Comparison of ENCODE assay signal across 24 cellular contexts in genomic region chr15:42721016-42721415, GRCh38. TPM values are rescaled to one million over a fixed set of nuclear protein-coding genes. Genes with fewer than 3 reads are reported as not detected.
DNase-seq lines count a peak whose midpoint lies in the region; ATAC-seq, FAIRE-seq and TF ChIP-seq lines count a peak whose summit lies in the region.
"Had no signal": no experiment of that assay in that cellular context is flagged by ENCODE, and none has a peak within 500 bp of the region (broad histone marks: within the 10 kb centered on the region; RNA-seq: fewer than 3 reads in every experiment).

No MANE protein-coding gene starts in this region.

- POLR2A ChIA-PET in SK-N-SH (lab: Yijun Ruan, JAX) = no interaction called here

- peaks cover 0 to 6% of the 10 kb centered on the region in 2 experiments; a peak in 1 of 4 replicates for H3K4me1 ChIP-seq in SK-N-SH (ENCODE audit: control insufficient read depth in 1 of 2, insufficient read depth in 2 of 2, low read depth in 1 of 2, low read length in 1 of 2)
- peaks cover 0 to 25% (median 0%) of the 10 kb centered on the region in 3 donors for H3K4me1 ChIP-seq in gastroesophageal sphincter

- ATAC-seq in SK-N-SH treated with all-trans-retinoic acid at 6 μM for 48 hours (no peak), gastroesophageal sphincter (no peak), GM18520 (IDR thresholded peaks at IDR 0.05; ENCODE audit: unreplicated experiment) (no peak), GM21360 (IDR thresholded peaks at IDR 0.05; ENCODE audit: unreplicated experiment) (no peak)
- ATAC-seq: CD8-positive, alpha-beta T cell; GM12878 had no signal

- no peaks in the 10 kb centered on the region for H3K9me3 ChIP-seq in SK-N-SH
- H3K9me3 ChIP-seq in gastroesophageal sphincter = no peaks in the 10 kb centered on the region
- H3K9me3 ChIP-seq: BLaER1, MG63 had no signal

- H3K4me3 ChIP-seq in SK-N-SH (ENCODE audit: low read depth in 2 of 2, low read length in 1 of 2) = no peak overlapping the region
- no peak overlapping the region for H3K4me3 ChIP-seq in bronchial epithelial cell (ENCODE audit: low read depth, low read length)
- no peak overlapping the region for H3K4me3 ChIP-seq in gastroesophageal sphincter
- H3K4me3 ChIP-seq: BLaER1, GM12878, MG63 had no signal

- no peak overlapping the region for H2AFZ ChIP-seq in SK-N-SH (ENCODE audit: low read depth)

- no peak for TF ChIP-seq EP300 in SK-N-SH (IDR thresholded peaks at IDR 0.05; ENCODE audit: borderline replicate concordance in 1 of 2, low read depth in 1 of 2, low read length in 1 of 2)
- no peak for TF ChIP-seq EP300 in gastroesophageal sphincter (IDR thresholded peaks at IDR 0.05)

- WGBS in SK-N-SH (ENCODE audit: low lambda C conversion rate) = 79% methylated on average over 5 of the region's 6 CpGs
- WGBS in gastroesophageal sphincter (ENCODE audit: low coverage in 1 of 2), 2 donors = 34 to 39% methylated on average over 2 of the region's 6 CpGs

- TF ChIP-seq CTCF in SK-N-SH (IDR thresholded peaks at IDR 0.05) = no peak
- TF ChIP-seq CTCF in bronchial epithelial cell (IDR thresholded peaks at IDR 0.05; ENCODE audit: insufficient read depth, low read length, severe bottlenecking) = no peak
- TF ChIP-seq CTCF in gastroesophageal sphincter (IDR thresholded peaks at IDR 0.05) = no peak

- H4K20me1 ChIP-seq in SK-N-SH (ENCODE audit: insufficient read depth) = no peaks in the 10 kb centered on the region

- peaks cover 18% of the 10 kb centered on the region for H3F3A ChIP-seq in SK-N-SH (replicated peaks; ENCODE audit: insufficient read depth)

- no peak for TF ChIP-seq POLR2A in gastroesophageal sphincter (IDR thresholded peaks at IDR 0.05)

- H3K27me3 ChIP-seq in SK-N-SH (ENCODE audit: insufficient read depth) (no peaks in the 10 kb centered on the region), bronchial epithelial cell (ENCODE audit: control insufficient read depth, insufficient read depth, low read length) (no peaks in the 10 kb centered on the region), gastroesophageal sphincter (no peaks in the 10 kb centered on the region)
- H3K27me3 ChIP-seq: BLaER1, MG63 had no signal

- H3K27ac ChIP-seq in SK-N-SH (ENCODE audit: low read depth in 2 of 2, low read length in 1 of 2) = no peak overlapping the region
- peak overlapping the region in 3 of 4 donors; percentile 20 to 36 (median 23) for H3K27ac ChIP-seq in gastroesophageal sphincter
- H3K27ac ChIP-seq: 22Rv1, BLaER1 had no signal

- H3K79me2 ChIP-seq in SK-N-SH (ENCODE audit: insufficient read depth) = peaks cover 2% of the 10 kb centered on the region; the same call in 1 of the 2 replicates

- TF ChIP-seq RAD21 in SK-N-SH (IDR thresholded peaks at IDR 0.05; ENCODE audit: low read length) = no peak

- DNase-seq in SK-N-SH (peak; percentile 6), bronchial epithelial cell (ENCODE audit: low read depth) (peak; percentile 97), renal cortical epithelial cell (ENCODE audit: low read depth) (peak; percentile 54)
- DNase-seq in stimulated activated CD4-positive, alpha-beta T cell treated with anti-CD3 and anti-CD28 coated beads, Interleukin-15, amount 100 ng/mL, for 24 hours = no peak
- DNase-seq: ACHN; CD8-positive, alpha-beta T cell; DND-41; GOT3; HCEC 1CT; Karpas-422; MG63; NCI-H1417 treated with DMSO at 0.1 percent for 48 hours; NCI-H187; NCI-H446 treated with DMSO at 0.1 percent for 48 hours; NCI-H526 treated with DMSO at 0.1 percent for 48 hours; OCI-M1; SHP77 treated with DMSO at 0.1 percent for 48 hours had no signal

- FAIRE-seq in bronchial epithelial cell (lab: Jason Lieb, UNC) = no peak
- FAIRE-seq: GM12878 had no signal

- CTCF ChIA-PET in SK-N-SH (lab: Yijun Ruan, JAX) = interaction anchor here (0.7 to 1.7 kb wide), 2 partner anchors 206 to 212 kb away, joined by 3 to 4 read pairs; no protein-coding TSS in a partner anchor

- H3K4me2 ChIP-seq in SK-N-SH = no peak overlapping the region
- H3K4me2 ChIP-seq: BLaER1 had no signal

- peaks cover 24 to 42% of the 10 kb centered on the region in 2 experiments for H3K36me3 ChIP-seq in SK-N-SH (replicated peaks in 1 of 2; ENCODE audit: control insufficient read depth in 1 of 2, insufficient read depth in 2 of 2, low read length in 1 of 2)
- H3K36me3 ChIP-seq in bronchial epithelial cell (ENCODE audit: control insufficient read depth, insufficient read depth, low read length) = peaks cover 4% of the 10 kb centered on the region
- peaks cover 0 to 97% of the 10 kb centered on the region in 2 donors for H3K36me3 ChIP-seq in gastroesophageal sphincter

- H3K9me2 ChIP-seq in SK-N-SH = no peaks in the 10 kb centered on the region

- H3K9ac ChIP-seq in SK-N-SH = no peak overlapping the region
- H3K9ac ChIP-seq: BLaER1 had no signal

TF ChIP-seq in SK-N-SH, 30 proteins besides CTCF, POLR2A, EP300 and RAD21 (continues in another document):
- TF ChIP-seq FOXM1 (IDR thresholded peaks at IDR 0.05; ENCODE audit: low read depth) = no peak
- TF ChIP-seq EZH2phosphoT487 (IDR thresholded peaks at IDR 0.05; ENCODE audit: borderline replicate concordance, low read depth) = no peak
- TF ChIP-seq SMC3 (IDR thresholded peaks at IDR 0.05; ENCODE audit: low read depth, low read length) = no peak
- no peak for TF ChIP-seq MAX (IDR thresholded peaks at IDR 0.05; ENCODE audit: low read depth)
- TF ChIP-seq TAF1 (IDR thresholded peaks at IDR 0.05; ENCODE audit: borderline replicate concordance, low read depth, low read length) = no peak
- TF ChIP-seq RCOR1 (IDR thresholded peaks at IDR 0.05; ENCODE audit: low read length) = no peak
- TF ChIP-seq JUND (IDR thresholded peaks at IDR 0.05) = no peak
- no peak for TF ChIP-seq MEF2A (IDR thresholded peaks at IDR 0.05; ENCODE audit: borderline replicate concordance, low read depth)
- TF ChIP-seq ELF1 (IDR thresholded peaks at IDR 0.05) = no peak
- TF ChIP-seq IRF3 (IDR thresholded peaks at IDR 0.05; ENCODE audit: low read depth, low read length) = no peak
- no peak for TF ChIP-seq USF2 (IDR thresholded peaks at IDR 0.05; ENCODE audit: borderline replicate concordance, low read depth, low read length)

TF ChIP-seq in SK-N-SH treated with all-trans-retinoic acid at 6 μM for 48 hours, 23 proteins besides CTCF, POLR2A, EP300 and RAD21:
- TF ChIP-seq ZNF565 (CRISPR knock-in tag; conservative IDR thresholded peaks at IDR 0.05; ENCODE audit: low read depth) (no peak), ZNF70 (CRISPR knock-in tag; IDR thresholded peaks at IDR 0.05) (no peak), PPARA (CRISPR knock-in tag; IDR thresholded peaks at IDR 0.05; ENCODE audit: borderline replicate concordance) (no peak), ZC3H10 (CRISPR knock-in tag; IDR thresholded peaks at IDR 0.05) (no peak), BACH2 (CRISPR knock-in tag; IDR thresholded peaks at IDR 0.05; ENCODE audit: borderline replicate concordance) (no peak)

RNA-seq across cellular contexts. Expression of gene CDAN1, which starts 15.9 kb away (rescaled TPM):
- polyA plus RNA-seq in SK-N-SH (2012; rRNA removed) = 6.2 and 9.7 TPM in 2 replicates
- polyA plus RNA-seq in SK-N-SH (2012; cell fraction: cytosol; rRNA removed) = 2.9 and 4.2 TPM in 2 replicates
- 16.4 and 18.2 TPM in 2 replicates for polyA plus RNA-seq in SK-N-SH (2012; cell fraction: nucleus; rRNA removed)
- total RNA-seq in bronchial epithelial cell = 8.7 and 9.0 TPM in 2 replicates
- 10 to 100 TPM in 3 of 4 donors, 1 to 10 TPM in 1; 6.5 to 15.7 (median 12.1) TPM for total RNA-seq in gastroesophageal sphincter
- total RNA-seq in renal cortical epithelial cell = 4.2 and 13.0 TPM in 2 replicates

Comparison
In these comparisons a context has a peak if more than half of its experiments do, and no peak if none do; other contexts are left out.
1. H3K27ac ChIP-seq: peak in gastroesophageal sphincter (3 of 4); none in SK-N-SH (0 of 2).